In genomic region chr10:94630017-94630688, GRCh38 we compare ENCODE assay signal across 1 cellular context.
TF ChIP-seq lines count a peak whose summit lies in the region.

No MANE protein-coding gene starts in this region.

TF ChIP-seq in GM23338, 12 proteins besides CTCF, POLR2A, EP300 and RAD21 (continued from another document):
- TF ChIP-seq ZNF462 (CRISPR knock-in tag; IDR thresholded peaks at IDR 0.05) = no peak
- no peak for TF ChIP-seq ZNF331 (CRISPR knock-in tag; IDR thresholded peaks at IDR 0.05; ENCODE audit: low read depth)
- no peak for TF ChIP-seq STAT1 (IDR thresholded peaks at IDR 0.05; ENCODE audit: unreplicated experiment)
- TF ChIP-seq POLR2AphosphoS5 (IDR thresholded peaks at IDR 0.05; ENCODE audit: low read depth) = no peak
- no peak for TF ChIP-seq JUNB (IDR thresholded peaks at IDR 0.05; ENCODE audit: unreplicated experiment)
TF ChIP-seq in GM23338: peak in this region for 0.
